Comparison of ENCODE assay signal across 9 cellular contexts in the genomic region with DNA sequence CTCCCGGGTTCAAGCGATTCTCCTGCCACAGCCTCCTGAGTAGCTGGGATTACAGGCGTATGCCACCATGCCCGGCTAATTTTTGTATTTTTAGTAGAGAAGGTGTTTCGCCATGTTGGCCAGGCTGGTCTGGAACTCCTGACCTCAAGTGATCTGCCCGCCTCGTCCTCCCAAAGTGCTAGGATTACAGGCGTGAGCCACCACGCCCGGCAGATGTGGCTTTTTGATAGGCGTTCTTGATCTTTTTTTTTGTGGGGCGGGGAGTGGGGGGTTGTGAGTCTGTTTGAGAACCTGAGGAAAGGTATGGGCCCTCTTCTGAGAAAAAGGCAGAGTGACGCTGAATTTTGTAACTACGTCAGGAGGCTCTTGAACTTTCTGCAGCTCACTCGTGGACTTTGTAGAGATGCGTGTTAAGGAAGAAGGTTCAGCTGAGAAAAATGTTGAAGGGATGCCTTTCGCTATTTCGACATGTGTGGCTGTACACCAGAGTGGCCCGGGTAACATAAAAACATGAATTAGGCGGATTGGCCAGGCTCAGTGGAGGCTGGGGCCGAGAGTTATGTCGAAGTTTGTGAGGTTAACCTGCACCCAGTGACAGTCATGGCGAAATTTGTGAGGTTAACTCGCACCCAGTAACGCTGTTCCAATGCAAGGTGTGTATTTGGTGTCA. TPM values are rescaled to one million over a fixed set of nuclear protein-coding genes. Genes with fewer than 3 reads are reported as not detected.
DNase-seq lines count a peak whose midpoint lies in the region; TF ChIP-seq lines count a peak whose summit lies in the region.
"Not testable (repeated sequence)": the region's sequence is repeated elsewhere in the genome, so short reads cannot be mapped to it uniquely, and the experiment has no call there.
"Had no signal": no experiment of that assay in that cellular context is flagged by ENCODE, and none has a peak within 500 bp of the region (broad histone marks: within the 10 kb centered on the region; RNA-seq: fewer than 3 reads in every experiment).

No MANE protein-coding gene starts in this region.

- peaks cover 12% of the 10 kb centered on the region for H3K36me3 Mint-ChIP-seq in activated CD4-positive, alpha-beta T cell treated with anti-CD3 and anti-CD28 coated beads, Interleukin-2, amount 10 ng/mL, durations not matched to agents 24 days and 14 days (ENCODE audit: low read depth)
- not testable (repeated sequence) for H3K36me3 Mint-ChIP-seq in progenitor cell of endocrine pancreas (ENCODE audit: insufficient read depth)

- intact Hi-C loops in activated CD4-positive, alpha-beta T cell treated with anti-CD3 and anti-CD28 coated beads, Interleukin-2, amount 10 ng/mL, durations not matched to agents 24 days and 14 days (cut with micrococcal nuclease), result loop anchor here (10.0 kb wide), 3 partner anchors 55 to 315 kb away; a partner anchor contains a TSS

- H2AFZ ChIP-seq in fibroblast of lung (ENCODE audit: low read length); mesenchymal stem cell (ENCODE audit: low read depth, low read length): not testable (repeated sequence)

- not testable (repeated sequence) for H2BK5ac ChIP-seq in mesenchymal stem cell (ENCODE audit: low read depth, low read length, poor library complexity, severe bottlenecking)

- not testable (repeated sequence) for H3K36me3 ChIP-seq in fibroblast of lung (ENCODE audit: control insufficient read depth, insufficient read depth, low read length); mesenchymal stem cell (ENCODE audit: control insufficient read depth in 1 of 2, insufficient read depth in 2 of 2, low read depth in 1 of 2, low read length in 2 of 2)

- peaks cover 24% of the 10 kb centered on the region for H3K4me1 Mint-ChIP-seq in activated CD4-positive, alpha-beta T cell treated with anti-CD3 and anti-CD28 coated beads, Interleukin-2, amount 10 ng/mL, durations not matched to agents 24 days and 14 days
- not testable (repeated sequence) for H3K4me1 Mint-ChIP-seq in progenitor cell of endocrine pancreas (ENCODE audit: low read depth)

- H3K23ac ChIP-seq in mesenchymal stem cell (ENCODE audit: low read length in 2 of 2), result not testable (repeated sequence)

- peak overlapping the region; percentile 63 for H3K27ac Mint-ChIP-seq in activated CD4-positive, alpha-beta T cell treated with anti-CD3 and anti-CD28 coated beads, Interleukin-2, amount 10 ng/mL, durations not matched to agents 24 days and 14 days
- H3K27ac Mint-ChIP-seq in progenitor cell of endocrine pancreas, result peak overlapping the region; percentile 79

- H2AK5ac ChIP-seq in mesenchymal stem cell (ENCODE audit: low read length, severe bottlenecking), result not testable (repeated sequence)

- H4K91ac ChIP-seq in mesenchymal stem cell (ENCODE audit: low read length), result not testable (repeated sequence)

- H4K20me1 ChIP-seq in fibroblast of lung (ENCODE audit: control insufficient read depth, extremely low read depth, insufficient read depth, low read length), result not testable (repeated sequence)

- peak overlapping the region; percentile 52 for H3K27ac ChIP-seq in fibroblast of lung (ENCODE audit: insufficient read depth, low read length)
- not testable (repeated sequence) for H3K27ac ChIP-seq in mesenchymal stem cell (ENCODE audit: low read length, poor library complexity, severe bottlenecking)

- not testable (repeated sequence) for H2BK15ac ChIP-seq in mesenchymal stem cell (ENCODE audit: low read depth, poor library complexity, severe bottlenecking)

- H4K8ac ChIP-seq in mesenchymal stem cell (ENCODE audit: low read length), result not testable (repeated sequence)

- in situ Hi-C loops in astrocyte of the cerebellum (cut with HindIII; ENCODE audit: low sequenced_read_pairs), result not testable (repeated sequence)

- peaks cover 39% of the 10 kb centered on the region for H3K79me2 ChIP-seq in fibroblast of lung (ENCODE audit: control insufficient read depth, insufficient read depth, low read length)

- not testable (repeated sequence) for H2BK12ac ChIP-seq in mesenchymal stem cell (ENCODE audit: low read length in 2 of 2)

- not testable (repeated sequence) for H3K9ac ChIP-seq in fibroblast of lung (ENCODE audit: insufficient read depth, low read length)
- peak overlapping the region; percentile 84 for H3K9ac ChIP-seq in mesenchymal stem cell (ENCODE audit: low read length)

- not testable (repeated sequence) for H3K4ac ChIP-seq in mesenchymal stem cell (ENCODE audit: low read depth in 1 of 2, low read length in 2 of 2)

- H3K4me3 ChIP-seq in GM08714 (ENCODE audit: low read length) (peak overlapping the region; percentile 77; the same call in 1 of the 2 replicates), astrocyte of the cerebellum (ENCODE audit: low read depth, low read length) (peak overlapping the region; percentile 5), fibroblast of lung (replicated peaks in 1 of 4; ENCODE audit: control extremely low read depth in 1 of 4, insufficient read depth in 1 of 4, low read depth in 3 of 4, low read length in 4 of 4) (peak overlapping the region in 3 of 4 experiments; percentile 48 to 62 (median 60)), mesenchymal stem cell (ENCODE audit: insufficient read depth in 1 of 2, low read depth in 1 of 2, low read length in 2 of 2) (peak overlapping the region in 1 of 2 experiments; percentile 81)

- peak overlapping the region; percentile 90 for H3K4me3 Mint-ChIP-seq in activated CD4-positive, alpha-beta T cell treated with anti-CD3 and anti-CD28 coated beads, Interleukin-2, amount 10 ng/mL, durations not matched to agents 24 days and 14 days
- H3K4me3 Mint-ChIP-seq in progenitor cell of endocrine pancreas (ENCODE audit: low read depth), result peak overlapping the region; percentile 71

- H3K27me3 Mint-ChIP-seq in activated CD4-positive, alpha-beta T cell treated with anti-CD3 and anti-CD28 coated beads, Interleukin-2, amount 10 ng/mL, durations not matched to agents 24 days and 14 days; progenitor cell of endocrine pancreas: not testable (repeated sequence)

- not testable (repeated sequence) for H3K18ac ChIP-seq in mesenchymal stem cell (ENCODE audit: low read depth in 1 of 2, low read length in 2 of 2)

- not testable (repeated sequence) for H3K27me3 ChIP-seq in fibroblast of lung (ENCODE audit: control insufficient read depth, insufficient read depth, low read length); mesenchymal stem cell (ENCODE audit: control insufficient read depth in 1 of 2, insufficient read depth in 1 of 2, low read length in 2 of 2)

- WGBS in mesenchymal stem cell, result 94% methylated on average over 25 of the region's 25 CpGs

- H3K4me1 ChIP-seq in fibroblast of lung (ENCODE audit: control insufficient read depth, extremely low read depth, insufficient read depth, low read length), result peaks cover 24% of the 10 kb centered on the region
- H3K4me1 ChIP-seq in mesenchymal stem cell (ENCODE audit: control insufficient read depth, insufficient read depth, low read depth, low read length), result peaks cover 15% of the 10 kb centered on the region

- H3K9me3 ChIP-seq in fibroblast of lung (ENCODE audit: control insufficient read depth, insufficient read depth, low read depth, low read length); mesenchymal stem cell (ENCODE audit: control insufficient read depth, low read length): not testable (repeated sequence)

- H2BK120ac ChIP-seq in mesenchymal stem cell (ENCODE audit: low read depth, low read length), result not testable (repeated sequence)

- not testable (repeated sequence) for H3K14ac ChIP-seq in mesenchymal stem cell (ENCODE audit: low read length in 2 of 2)

- peak; percentile 10 for DNase-seq in MV-4-11 (lab: John Stamatoyannopoulos, UW)
- peak; percentile 56 for DNase-seq in activated CD4-positive, alpha-beta T cell treated with anti-CD3 and anti-CD28 coated beads, Interleukin-2, amount 10 ng/mL, durations not matched to agents 24 days and 14 days
- not testable (repeated sequence) for DNase-seq in astrocyte of the cerebellum (ENCODE audit: low read depth); fibroblast of lung (ENCODE audit: low read depth in 2 of 2); mesenchymal stem cell; progenitor cell of endocrine pancreas (ENCODE audit: low spot score, unreplicated experiment)

- H3K79me1 ChIP-seq in mesenchymal stem cell (replicated peaks; ENCODE audit: low read length, poor library complexity, severe bottlenecking), result not testable (repeated sequence)

- H3K9me3 Mint-ChIP-seq in activated CD4-positive, alpha-beta T cell treated with anti-CD3 and anti-CD28 coated beads, Interleukin-2, amount 10 ng/mL, durations not matched to agents 24 days and 14 days; progenitor cell of endocrine pancreas (ENCODE audit: low read depth): not testable (repeated sequence)

- H3K4me2 ChIP-seq in fibroblast of lung (ENCODE audit: extremely low read depth, insufficient read depth, low read length), result peak overlapping the region; percentile 48
- not testable (repeated sequence) for H3K4me2 ChIP-seq in mesenchymal stem cell (ENCODE audit: low read length, poor library complexity, severe bottlenecking)

- not testable (repeated sequence) for TF ChIP-seq CTCF in astrocyte of the cerebellum (IDR thresholded peaks at IDR 0.05; ENCODE audit: low read depth, low read length, missing control alignments); fibroblast of lung (conservative IDR thresholded peaks at IDR 0.05 in 1 of 2, IDR thresholded peaks at IDR 0.05 in 1 of 2; ENCODE audit: low read depth in 1 of 2, low read length in 2 of 2); progenitor cell of endocrine pancreas (IDR thresholded peaks at IDR 0.05; ENCODE audit: unreplicated experiment)

RNA-seq across cellular contexts. Expression of a gene that starts 1.5 kb away (rescaled TPM):
- 50.7 and 51.9 TPM in 2 replicates for total RNA-seq in activated CD4-positive, alpha-beta T cell treated with anti-CD3 and anti-CD28 coated beads, Interleukin-2, amount 10 ng/mL, durations not matched to agents 24 days and 14 days
- total RNA-seq in fibroblast of lung, result 17.7 and 25.9 TPM in 2 replicates
- polyA plus RNA-seq in fibroblast of lung, result 30.7 and 32.1 TPM in 2 replicates
- polyA plus RNA-seq in fibroblast of lung (2012), result 14.9 and 15.9 TPM in 2 replicates
- polyA minus RNA-seq in fibroblast of lung (ENCODE audit: low replicate concordance), result 22.7 and 30.4 TPM in 2 replicates
- 16.0 TPM for polyA plus RNA-seq in mesenchymal stem cell (2013, experiment 1 of 2)
- polyA plus RNA-seq in mesenchymal stem cell (2013, experiment 2 of 2), result 15.7 TPM
- 45.0 and 45.1 TPM in 2 replicates for total RNA-seq in progenitor cell of endocrine pancreas

RNA-seq across cellular contexts. Expression of a gene that starts 8.1 kb away (rescaled TPM):
- total RNA-seq in activated CD4-positive, alpha-beta T cell treated with anti-CD3 and anti-CD28 coated beads, Interleukin-2, amount 10 ng/mL, durations not matched to agents 24 days and 14 days, result 0.24 TPM in 1 of 2 replicates, not detected in the other
- total RNA-seq in fibroblast of lung, result not detected in 2 replicates
- polyA plus RNA-seq in fibroblast of lung, result not detected in 2 replicates
- 1.8 and 2.1 TPM in 2 replicates for polyA plus RNA-seq in fibroblast of lung (2012)
- polyA minus RNA-seq in fibroblast of lung (ENCODE audit: low replicate concordance), result not detected in 2 replicates
- polyA plus RNA-seq in mesenchymal stem cell (2013, experiment 1 of 2), result not detected
- not detected for polyA plus RNA-seq in mesenchymal stem cell (2013, experiment 2 of 2)
- total RNA-seq in progenitor cell of endocrine pancreas, result 0.58 and 0.62 TPM in 2 replicates
- total RNA-seq: pulmonary artery endothelial cell, vagina had no signal

RNA-seq across cellular contexts. Expression of a gene that starts 19.1 kb away (rescaled TPM):
- total RNA-seq in activated CD4-positive, alpha-beta T cell treated with anti-CD3 and anti-CD28 coated beads, Interleukin-2, amount 10 ng/mL, durations not matched to agents 24 days and 14 days, result 34.1 and 37.5 TPM in 2 replicates
- total RNA-seq in fibroblast of lung, result 37.2 and 39.0 TPM in 2 replicates
- 10.8 and 12.6 TPM in 2 replicates for polyA plus RNA-seq in fibroblast of lung
- 12.9 and 20.5 TPM in 2 replicates for polyA plus RNA-seq in fibroblast of lung (2012)
- polyA minus RNA-seq in fibroblast of lung (ENCODE audit: low replicate concordance), result 13.3 and 19.2 TPM in 2 replicates
- polyA plus RNA-seq in mesenchymal stem cell (2013, experiment 1 of 2), result 24.6 TPM
- 20.6 TPM for polyA plus RNA-seq in mesenchymal stem cell (2013, experiment 2 of 2)
- 38.7 and 40.8 TPM in 2 replicates for total RNA-seq in progenitor cell of endocrine pancreas

RNA-seq across cellular contexts. Expression of a gene that starts 25.6 kb away (rescaled TPM):
- total RNA-seq in activated CD4-positive, alpha-beta T cell treated with anti-CD3 and anti-CD28 coated beads, Interleukin-2, amount 10 ng/mL, durations not matched to agents 24 days and 14 days, result 105 and 122 TPM in 2 replicates
- total RNA-seq in fibroblast of lung (5.1 and 11.2 TPM in 2 replicates), progenitor cell of endocrine pancreas (158 and 169 TPM in 2 replicates)
- 43.0 and 53.9 TPM in 2 replicates for polyA plus RNA-seq in fibroblast of lung
- 209 and 298 TPM in 2 replicates for polyA plus RNA-seq in fibroblast of lung (2012)
- polyA minus RNA-seq in fibroblast of lung (ENCODE audit: low replicate concordance), result 97.9 and 117 TPM in 2 replicates
- 498 TPM for polyA plus RNA-seq in mesenchymal stem cell (2013, experiment 1 of 2)
- 484 TPM for polyA plus RNA-seq in mesenchymal stem cell (2013, experiment 2 of 2)
